8 cellular contexts compared by ENCODE assay signal in genomic region chr20:49283703-49284625, GRCh38. TPM values are rescaled to one million over a fixed set of nuclear protein-coding genes. Genes with fewer than 3 reads are reported as not detected.
DNase-seq lines count a peak whose midpoint lies in the region; ATAC-seq and TF ChIP-seq lines count a peak whose summit lies in the region.
"Had no signal": no experiment of that assay in that cellular context is flagged by ENCODE, and none has a peak within 500 bp of the region (broad histone marks: within the 10 kb centered on the region; RNA-seq: fewer than 3 reads in every experiment).

No MANE protein-coding gene starts in this region.

- peaks cover 100% of the 10 kb centered on the region for H3K36me3 Mint-ChIP-seq in brain
- peaks cover 100% of the 10 kb centered on the region for H3K36me3 Mint-ChIP-seq in nephron progenitor cell (ENCODE audit: low read depth)

- peak overlapping the region in 2 of 5 experiments; percentile 7 to 16 for H3K27ac Mint-ChIP-seq in brain
- peak overlapping the region; percentile 36 for H3K27ac Mint-ChIP-seq in nephron progenitor cell

- H3K27me3 Mint-ChIP-seq in brain (peaks cover 17% of the 10 kb centered on the region), nephron progenitor cell (ENCODE audit: low read depth, poor library complexity) (no peaks in the 10 kb centered on the region)

- no peak for ATAC-seq in GM18517 (IDR thresholded peaks at IDR 0.05; ENCODE audit: unreplicated experiment)
- no peak for ATAC-seq in GM21529 (IDR thresholded peaks at IDR 0.05; ENCODE audit: unreplicated experiment)

- H3K4me2 ChIP-seq in Loucy (ENCODE audit: low read depth, low read length, poor library complexity, severe bottlenecking) = peak overlapping the region; percentile 83

- DNase-seq in nephron progenitor cell (no peak), NCI-H1436 (lab: John Stamatoyannopoulos, UW) (no peak)
- DNase-seq: NK-92 treated with Interleukin-12 subunit alpha and Interleukin-12 subunit beta, amount 100 ng/mL, for 24 hours had no signal

- H3K9ac ChIP-seq in Loucy (ENCODE audit: low read depth, low read length, poor library complexity, severe bottlenecking) = no peak overlapping the region

- H3K4me1 Mint-ChIP-seq in brain = peaks cover 84% of the 10 kb centered on the region
- peaks cover 82% of the 10 kb centered on the region for H3K4me1 Mint-ChIP-seq in nephron progenitor cell

- H3K9me3 Mint-ChIP-seq in brain = peaks cover 83 to 90% (median 86%) of the 10 kb centered on the region in 5 experiments
- H3K9me3 Mint-ChIP-seq in nephron progenitor cell = peaks cover 85% of the 10 kb centered on the region

- peaks cover 2% of the 10 kb centered on the region for H3K27me3 ChIP-seq in Loucy (ENCODE audit: insufficient read depth, low read length, poor library complexity, severe bottlenecking)

- H3K36me3 ChIP-seq in Loucy (ENCODE audit: insufficient read depth, low read length) = peaks cover 97% of the 10 kb centered on the region

- H3K4me3 Mint-ChIP-seq in brain = peak overlapping the region; percentile 26 to 98 (median 96)
- H3K4me3 Mint-ChIP-seq in nephron progenitor cell = peak overlapping the region; percentile 95

- peaks cover 14% of the 10 kb centered on the region; the same call in 1 of the 2 replicates for H3K9me3 ChIP-seq in Loucy (ENCODE audit: insufficient read depth, low read depth, low read length)

- H3K9me2 ChIP-seq in Loucy (replicated peaks; ENCODE audit: low read depth, low read length) = no peaks in the 10 kb centered on the region

- peak; percentile 20; the same call in 1 of the 2 replicates for TF ChIP-seq CTCF in Loucy (conservative IDR thresholded peaks at IDR 0.05; ENCODE audit: low read length)
- TF ChIP-seq CTCF in brain (conservative IDR thresholded peaks at IDR 0.05) = no peak
- TF ChIP-seq CTCF in nephron progenitor cell (IDR thresholded peaks at IDR 0.05) = no peak

- H3F3A ChIP-seq in Loucy (ENCODE audit: low read depth) = peaks cover 4% of the 10 kb centered on the region; the same call in 1 of the 2 replicates

- H3K4me1 ChIP-seq in Loucy (ENCODE audit: insufficient read depth, low read length, poor library complexity, severe bottlenecking) = peaks cover 47% of the 10 kb centered on the region

- peak overlapping the region; percentile 4; the same call in 1 of the 2 replicates for H3K4me3 ChIP-seq in GM08714 (ENCODE audit: low read length)
- H3K4me3 ChIP-seq in Loucy (ENCODE audit: low read length, poor library complexity, severe bottlenecking) = peak overlapping the region; percentile 98

- H4K20me1 ChIP-seq in Loucy (ENCODE audit: insufficient read depth, low read length, poor library complexity, severe bottlenecking) = peaks cover 98% of the 10 kb centered on the region

- no peak overlapping the region for H2AFZ ChIP-seq in Loucy (ENCODE audit: low read length)

- H3K79me2 ChIP-seq in Loucy (ENCODE audit: insufficient read depth, low read length) = peaks cover 100% of the 10 kb centered on the region

RNA-seq across cellular contexts. Expression of gene ZNFX1, which starts 6.1 kb away (rescaled TPM):
- polyA plus RNA-seq in brain (ENCODE audit: insufficient read depth, low read depth, low replicate concordance) = 23.5 TPM
